In genomic region chrX:154714925-154715324, GRCh38 we compare ENCODE assay signal across 1 cellular context.
A peak's percentile ranks its signal among the peaks of the same experiment; 100 is the strongest.
TF ChIP-seq lines count a peak whose summit lies in the region.

No MANE protein-coding gene starts in this region.

TF ChIP-seq in HepG2, 621 proteins besides CTCF, POLR2A, EP300 and RAD21 (continued from another document):
- TF ChIP-seq ZNF549 (CRISPR knock-in tag; IDR thresholded peaks at IDR 0.05): no peak
- TF ChIP-seq STAG1 (CRISPR knock-in tag; IDR thresholded peaks at IDR 0.05): peak; percentile 66
